9 cellular contexts compared by ENCODE assay signal in genomic region chr2:225270861-225271260, GRCh38.
A peak's percentile ranks its signal among the peaks of the same experiment; 100 is the strongest.
DNase-seq lines count a peak whose midpoint lies in the region; ATAC-seq and TF ChIP-seq lines count a peak whose summit lies in the region.
"Had no signal": no experiment of that assay in that cellular context is flagged by ENCODE, and none has a peak within 500 bp of the region (broad histone marks: within the 10 kb centered on the region; RNA-seq: fewer than 3 reads in every experiment).

No MANE protein-coding gene starts in this region.

- POLR2A ChIA-PET in activated B cell treated with CpG ODN at 0.5 μM for 24 hours (lab: Charles Lee): no interaction called here

- CTCF ChIA-PET in activated B cell treated with CpG ODN at 0.5 μM for 24 hours (lab: Charles Lee): no interaction called here

- H3K4me3 ChIP-seq in lung (no peak overlapping the region), left ventricle myocardium inferior (no peak overlapping the region)
- H3K4me3 ChIP-seq: SJSA1 had no signal

- DNase-seq in DMS79 treated with DMSO at 0.1 percent for 48 hours (lab: John Stamatoyannopoulos, UW) (peak; percentile 65), NCI-H2081 (lab: John Stamatoyannopoulos, UW) (peak; percentile 26 to 66), activated B cell treated with CpG ODN at 0.5 μM for 24 hours (peak; percentile 19), lung (ENCODE audit: low spot score) (no peak), left ventricle myocardium inferior (no peak)
- no peak for DNase-seq in activated effector memory CD4-positive, alpha-beta T cell treated with anti-CD3 and anti-CD28 coated beads, Interleukin-2, amount 50 U/mL, for 16 hours

- H3K27ac ChIP-seq in lung (ENCODE audit: low read depth in 1 of 2, low read length in 1 of 2): no peak overlapping the region
- H3K27ac ChIP-seq in left ventricle myocardium inferior (replicated peaks): no peak overlapping the region
- H3K27ac ChIP-seq: SJSA1 had no signal

- no peak overlapping the region for H3K4me3 Mint-ChIP-seq in activated B cell treated with CpG ODN at 0.5 μM for 24 hours

- WGBS in lung, 2 donors: 8 to 22% methylated on average over 2 of the region's 2 CpGs

- H3K4me1 Mint-ChIP-seq in activated B cell treated with CpG ODN at 0.5 μM for 24 hours: peaks cover 39% of the 10 kb centered on the region

- H3K36me3 ChIP-seq in lung (ENCODE audit: control insufficient read depth in 2 of 2, insufficient read depth in 2 of 2, low read length in 2 of 2): no peaks in the 10 kb centered on the region
- H3K36me3 ChIP-seq in left ventricle myocardium inferior: no peaks in the 10 kb centered on the region
- H3K36me3 ChIP-seq: SJSA1 had no signal

- intact Hi-C loops in activated B cell treated with CpG ODN at 0.5 μM for 24 hours (cut with micrococcal nuclease): loop anchor here (1.0 to 5.0 kb wide), 2 partner anchors 11 to 229 kb away; partner anchors contain the start of gene DOCK10
- intact Hi-C loops in left ventricle myocardium inferior (cut with micrococcal nuclease): no loop called here

- H3K27me3 ChIP-seq in lung (ENCODE audit: control insufficient read depth, insufficient read depth) (no peaks in the 10 kb centered on the region), left ventricle myocardium inferior (ENCODE audit: low read depth) (no peaks in the 10 kb centered on the region)

- H3K9me3 ChIP-seq in lung (ENCODE audit: control insufficient read depth in 2 of 2, insufficient read depth in 1 of 2, low read length in 1 of 2): no peaks in the 10 kb centered on the region
- H3K9me3 ChIP-seq in left ventricle myocardium inferior (replicated peaks): peaks cover 16% of the 10 kb centered on the region
- H3K9me3 ChIP-seq: SJSA1 had no signal

- no peak for TF ChIP-seq CTCF in activated B cell treated with CpG ODN at 0.5 μM for 24 hours (IDR thresholded peaks at IDR 0.05)
- TF ChIP-seq CTCF in lung (IDR thresholded peaks at IDR 0.05; ENCODE audit: control extremely low read depth, extremely low read depth): no peak
- no peak for TF ChIP-seq CTCF in left ventricle myocardium inferior (IDR thresholded peaks at IDR 0.05; ENCODE audit: borderline replicate concordance)

- no peaks in the 10 kb centered on the region for H3K36me3 Mint-ChIP-seq in activated B cell treated with CpG ODN at 0.5 μM for 24 hours (ENCODE audit: low read depth)

- H3K27me3 Mint-ChIP-seq in activated B cell treated with CpG ODN at 0.5 μM for 24 hours: no peaks in the 10 kb centered on the region

- H3K27ac Mint-ChIP-seq in activated B cell treated with CpG ODN at 0.5 μM for 24 hours: peak overlapping the region; percentile 30

- ATAC-seq in GM19035 (IDR thresholded peaks at IDR 0.05; ENCODE audit: unreplicated experiment) (peak; percentile 100), HG03039 (IDR thresholded peaks at IDR 0.05; ENCODE audit: unreplicated experiment) (peak; percentile 100), activated B cell treated with CpG ODN at 0.5 μM for 24 hours (ENCODE audit: low read depth) (peak; percentile 98), lung (ENCODE audit: insufficient read depth, low FRiP score) (peak; percentile 58)

- H3K4me1 ChIP-seq in lung (ENCODE audit: control insufficient read depth in 2 of 2, insufficient read depth in 2 of 2, low read length in 2 of 2) (no peaks in the 10 kb centered on the region), left ventricle myocardium inferior (no peaks in the 10 kb centered on the region)
- H3K4me1 ChIP-seq: SJSA1 had no signal

- H3K9me3 Mint-ChIP-seq in activated B cell treated with CpG ODN at 0.5 μM for 24 hours: no peaks in the 10 kb centered on the region

Comparison
In these comparisons a context has a peak if more than half of its experiments do, and no peak if none do; other contexts are left out.
1. DNase-seq: peak in DMS79 treated with DMSO at 0.1 percent for 48 hours (single experiment), NCI-H2081 (2 of 2) and activated B cell treated with CpG ODN at 0.5 μM for 24 hours (single experiment); none in lung (single experiment), activated effector memory CD4-positive, alpha-beta T cell treated with anti-CD3 and anti-CD28 coated beads, Interleukin-2, amount 50 U/mL, for 16 hours (single experiment) and left ventricle myocardium inferior (single experiment).
2. Peak in every context shown above with its lines, with median percentiles within 50 percentile points of each other: ATAC-seq.